In the genomic region with DNA sequence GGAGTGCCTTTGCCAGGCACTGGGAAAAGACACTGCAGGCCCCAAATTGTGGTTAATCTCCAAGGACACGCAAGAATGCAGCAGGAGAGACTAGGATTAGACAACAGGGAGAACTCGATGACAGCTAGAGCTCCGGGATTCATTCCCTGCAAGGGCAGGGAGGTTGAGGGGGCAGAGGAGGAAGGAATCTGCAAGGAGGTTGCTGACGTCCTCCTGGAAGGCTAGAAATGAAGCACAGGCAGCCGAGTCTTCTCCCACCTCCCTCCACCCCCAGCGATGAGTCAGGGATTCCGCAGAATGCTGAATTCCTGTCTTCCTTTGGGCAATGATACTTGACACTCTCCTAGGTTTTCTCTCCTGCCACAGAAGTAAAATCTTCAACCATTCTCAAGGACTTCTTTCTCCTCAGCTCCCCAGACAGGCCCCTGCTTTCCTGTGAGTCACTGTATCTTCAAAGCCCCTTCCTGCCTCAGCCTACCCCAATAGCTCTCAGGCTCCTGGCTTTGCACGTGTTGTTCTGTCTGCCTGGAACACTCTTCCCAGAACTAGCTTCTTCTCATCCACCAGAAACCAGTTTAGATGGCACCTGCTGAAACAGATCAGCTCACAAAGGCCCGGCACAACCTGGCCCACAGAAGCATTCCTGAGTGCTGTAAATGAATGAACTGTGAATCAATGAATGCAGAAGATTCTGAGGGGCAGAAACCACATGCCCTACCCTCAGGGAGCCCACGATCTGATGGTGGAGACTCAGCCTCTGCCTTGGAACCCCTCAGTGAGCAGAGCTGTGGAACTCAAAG, we compare ENCODE assay signal across 9 cellular contexts.
DNase-seq lines count a peak whose midpoint lies in the region; ATAC-seq and TF ChIP-seq lines count a peak whose summit lies in the region.
"Had no signal": no experiment of that assay in that cellular context is flagged by ENCODE, and none has a peak within 500 bp of the region (broad histone marks: within the 10 kb centered on the region; RNA-seq: fewer than 3 reads in every experiment).

No MANE protein-coding gene starts in this region.

- POLR2A ChIA-PET in naive thymus-derived CD4-positive, alpha-beta T cell (lab: Charles Lee) = no interaction called here

- CTCF ChIA-PET in naive thymus-derived CD4-positive, alpha-beta T cell (lab: Charles Lee) = no interaction called here

- H3K27ac Mint-ChIP-seq in naive thymus-derived CD4-positive, alpha-beta T cell = no peak overlapping the region

- peaks cover 0 to 5% (median 4%) of the 10 kb centered on the region in 5 donors for H3K27me3 Mint-ChIP-seq in naive thymus-derived CD4-positive, alpha-beta T cell

- H3K36me3 ChIP-seq in right atrium auricular region = no peaks in the 10 kb centered on the region
- H3K36me3 ChIP-seq in adipocyte (ENCODE audit: control insufficient read depth, insufficient read depth, low read length, severe bottlenecking) = no peaks in the 10 kb centered on the region
- no peaks in the 10 kb centered on the region for H3K36me3 ChIP-seq in iPS-18a (ENCODE audit: control insufficient read depth, low read depth, low read length)
- no peaks in the 10 kb centered on the region for H3K36me3 ChIP-seq in transverse colon
- H3K36me3 ChIP-seq in naive thymus-derived CD4-positive, alpha-beta T cell (ENCODE audit: control insufficient read depth in 2 of 3, insufficient read depth in 3 of 3, low read length in 3 of 3) = no peaks in the 10 kb centered on the region

- H3K27me3 ChIP-seq in right atrium auricular region (no peaks in the 10 kb centered on the region), adipocyte (replicated peaks; ENCODE audit: control insufficient read depth, insufficient read depth, low read length) (no peaks in the 10 kb centered on the region), iPS-18a (ENCODE audit: control insufficient read depth, insufficient read depth, low read length) (no peaks in the 10 kb centered on the region), transverse colon (no peaks in the 10 kb centered on the region)
- no peaks in the 10 kb centered on the region for H3K27me3 ChIP-seq in naive thymus-derived CD4-positive, alpha-beta T cell (ENCODE audit: control insufficient read depth in 2 of 2, insufficient read depth in 2 of 2, low read length in 2 of 2)

- H3K4me1 ChIP-seq in right atrium auricular region (peaks cover 3 to 34% of the 10 kb centered on the region in 2 donors), adipocyte (ENCODE audit: control insufficient read depth, insufficient read depth, low read length) (peaks cover 28% of the 10 kb centered on the region), iPS-18a (ENCODE audit: control insufficient read depth, low read depth, low read length) (peaks cover 20% of the 10 kb centered on the region), transverse colon (peaks cover 7 to 22% (median 14%) of the 10 kb centered on the region in 4 donors)
- H3K4me1 ChIP-seq in naive thymus-derived CD4-positive, alpha-beta T cell (ENCODE audit: control insufficient read depth in 2 of 2, insufficient read depth in 2 of 2, low read length in 2 of 2) = no peaks in the 10 kb centered on the region

- TF ChIP-seq EP300 in transverse colon (IDR thresholded peaks at IDR 0.05; ENCODE audit: low read depth) = no peak

- H3K36me3 Mint-ChIP-seq in naive thymus-derived CD4-positive, alpha-beta T cell = no peaks in the 10 kb centered on the region

- H3K27ac ChIP-seq in right atrium auricular region = no peak overlapping the region
- no peak overlapping the region for H3K27ac ChIP-seq in iPS-18a (ENCODE audit: low read length)
- peak overlapping the region in 3 of 4 donors; percentile 51 to 73 (median 56) for H3K27ac ChIP-seq in transverse colon
- no peak overlapping the region for H3K27ac ChIP-seq in naive thymus-derived CD4-positive, alpha-beta T cell (ENCODE audit: low read depth, low read length)

- H3K9ac ChIP-seq in adipocyte (ENCODE audit: low read length) = peak overlapping the region; percentile 13
- H3K9ac ChIP-seq in iPS-18a (ENCODE audit: low read length) = peak overlapping the region; percentile 29

- DNase-seq in Right ventricle myocardium superior = peak; percentile 20
- no peak for DNase-seq in right atrium auricular region (ENCODE audit: low spot score)
- peak; percentile 95 for DNase-seq in adipocyte (ENCODE audit: low read depth)
- DNase-seq in transverse colon = peak; percentile 34
- no peak for DNase-seq in NCI-H526 (lab: John Stamatoyannopoulos, UW)
- no peak for DNase-seq in naive thymus-derived CD4-positive, alpha-beta T cell
- DNase-seq: KG1 had no signal

- H3K9me3 ChIP-seq in right atrium auricular region (no peaks in the 10 kb centered on the region), adipocyte (ENCODE audit: control insufficient read depth, low read length) (no peaks in the 10 kb centered on the region), iPS-18a (ENCODE audit: control insufficient read depth, low read depth, low read length) (no peaks in the 10 kb centered on the region), transverse colon (no peaks in the 10 kb centered on the region)
- H3K9me3 ChIP-seq in naive thymus-derived CD4-positive, alpha-beta T cell (ENCODE audit: control insufficient read depth in 2 of 3, low read length in 3 of 3) = no peaks in the 10 kb centered on the region

- H3K4me1 Mint-ChIP-seq in naive thymus-derived CD4-positive, alpha-beta T cell = peaks cover 0 to 6% (median 0%) of the 10 kb centered on the region in 7 donors

- intact Hi-C loops in Right ventricle myocardium superior (cut with DNase I) (no loop called here), transverse colon (cut with DNase I; ENCODE audit: low total_unique reads) (no loop called here)
- intact Hi-C loops in naive thymus-derived CD4-positive, alpha-beta T cell (cut with micrococcal nuclease) = no loop called here

- no peaks in the 10 kb centered on the region for H3K9me3 Mint-ChIP-seq in naive thymus-derived CD4-positive, alpha-beta T cell

- TF ChIP-seq CTCF in right atrium auricular region (IDR thresholded peaks at IDR 0.05) (no peak), transverse colon (IDR thresholded peaks at IDR 0.05) (no peak)

- no peak for TF ChIP-seq POLR2A in transverse colon (IDR thresholded peaks at IDR 0.05)

- 49 to 69% methylated on average over 3 to 10 of the region's 10 CpGs for WGBS in transverse colon (ENCODE audit: low coverage in 1 of 2), 2 donors

- H3K4me3 ChIP-seq in right atrium auricular region = no peak overlapping the region
- no peak overlapping the region for H3K4me3 ChIP-seq in adipocyte (ENCODE audit: low read length)
- H3K4me3 ChIP-seq in iPS-18a (ENCODE audit: low read length) = no peak overlapping the region
- H3K4me3 ChIP-seq in transverse colon = no peak overlapping the region
- H3K4me3 ChIP-seq in naive thymus-derived CD4-positive, alpha-beta T cell (ENCODE audit: low read length) = no peak overlapping the region

- no peak overlapping the region for H3K4me3 Mint-ChIP-seq in naive thymus-derived CD4-positive, alpha-beta T cell

- ATAC-seq in Right ventricle myocardium superior (ENCODE audit: poor library complexity) (no peak), GM21825 (IDR thresholded peaks at IDR 0.05; ENCODE audit: unreplicated experiment) (no peak)
- no peak for ATAC-seq in naive thymus-derived CD4-positive, alpha-beta T cell

- in situ Hi-C loops in transverse colon (cut with MboI; ENCODE audit: low pct_ligation_motif_present in 1 of 4, low pct_unique_long_range_greater_than_20kb in 1 of 4, low sequenced_read_pairs in 3 of 4) = no loop called here

Comparison
In these comparisons a context has a peak if more than half of its experiments do, and no peak if none do; other contexts are left out.
1. DNase-seq: peak in Right ventricle myocardium superior (single experiment), adipocyte (single experiment) and transverse colon (single experiment); none in right atrium auricular region (single experiment), NCI-H526 (0 of 2) and naive thymus-derived CD4-positive, alpha-beta T cell (0 of 9).
2. H3K27ac ChIP-seq: peak in transverse colon (3 of 4); none in right atrium auricular region (0 of 2), iPS-18a (single experiment) and naive thymus-derived CD4-positive, alpha-beta T cell (single experiment).